Comparison of ENCODE assay signal across 1 cellular context in genomic region chr7:157089100-157089510, GRCh38.
TF ChIP-seq lines count a peak whose summit lies in the region.

No MANE protein-coding gene starts in this region.

TF ChIP-seq in HepG2, 621 proteins besides CTCF, POLR2A, EP300 and RAD21 (continued from another document and continues in another):
- TF ChIP-seq TFAP4 (IDR thresholded peaks at IDR 0.05; ENCODE audit: borderline replicate concordance, low read depth): peak; percentile 92
- TF ChIP-seq UBTF (CRISPR knock-in tag; IDR thresholded peaks at IDR 0.05): 0 out of 2 replicates have a peak, but pooled peaks have one; percentile 41
- TF ChIP-seq GMEB2 (CRISPR knock-in tag; IDR thresholded peaks at IDR 0.05; ENCODE audit: low read depth): no peak
- no peak for TF ChIP-seq XBP1 (CRISPR knock-in tag; IDR thresholded peaks at IDR 0.05)
- no peak for TF ChIP-seq SCMH1 (CRISPR knock-in tag; IDR thresholded peaks at IDR 0.05; ENCODE audit: borderline replicate concordance)
- no peak for TF ChIP-seq ZNF180 (CRISPR knock-in tag; IDR thresholded peaks at IDR 0.05; ENCODE audit: borderline replicate concordance, low read depth)
- TF ChIP-seq NFIB (CRISPR knock-in tag; IDR thresholded peaks at IDR 0.05; ENCODE audit: borderline replicate concordance): no peak
- no peak for TF ChIP-seq TBL1XR1 (IDR thresholded peaks at IDR 0.05; ENCODE audit: borderline replicate concordance, low read length, partially characterized antibody)
- TF ChIP-seq EHMT2 (IDR thresholded peaks at IDR 0.05; ENCODE audit: borderline replicate concordance, low read depth, low read length): no peak
- TF ChIP-seq SAP130 (CRISPR knock-in tag; IDR thresholded peaks at IDR 0.05; ENCODE audit: low read depth): no peak; the same call in 1 of the 2 replicates
- no peak for TF ChIP-seq ZNF329 (CRISPR knock-in tag; IDR thresholded peaks at IDR 0.05; ENCODE audit: low read depth)
- TF ChIP-seq TAF1 (CRISPR knock-in tag; IDR thresholded peaks at IDR 0.05): no peak
- no peak for TF ChIP-seq ZNF660 (CRISPR knock-in tag; IDR thresholded peaks at IDR 0.05; ENCODE audit: borderline replicate concordance, low read depth)
- TF ChIP-seq ZNF10 (CRISPR knock-in tag; IDR thresholded peaks at IDR 0.05; ENCODE audit: borderline replicate concordance, low read depth): no peak
- TF ChIP-seq NR2F1 (CRISPR knock-in tag; IDR thresholded peaks at IDR 0.05): peak; percentile 53 to 66; a peak in 3 of 4 replicates
- no peak for TF ChIP-seq KLF15 (CRISPR knock-in tag; IDR thresholded peaks at IDR 0.05; ENCODE audit: borderline replicate concordance)
- no peak for TF ChIP-seq THAP7 (CRISPR knock-in tag; IDR thresholded peaks at IDR 0.05)
- no peak for TF ChIP-seq ZNF24 (IDR thresholded peaks at IDR 0.05)
- no peak for TF ChIP-seq NR0B2 (CRISPR knock-in tag; IDR thresholded peaks at IDR 0.05)
- TF ChIP-seq FOXA3 (CRISPR knock-in tag; IDR thresholded peaks at IDR 0.05): 0 out of 2 replicates have a peak, but pooled peaks have one; percentile 24
- TF ChIP-seq HDAC2 (CRISPR knock-in tag; IDR thresholded peaks at IDR 0.05): 0 out of 2 replicates have a peak, but pooled peaks have one; percentile 19
- TF ChIP-seq HMG20B (CRISPR knock-in tag; conservative IDR thresholded peaks at IDR 0.05): no peak
- no peak for TF ChIP-seq ZNF318 (CRISPR knock-in tag; IDR thresholded peaks at IDR 0.05)
- no peak for TF ChIP-seq CENPBD1 (CRISPR knock-in tag; IDR thresholded peaks at IDR 0.05; ENCODE audit: borderline replicate concordance, low read depth)
- no peak for TF ChIP-seq KAT2B (IDR thresholded peaks at IDR 0.05; ENCODE audit: borderline replicate concordance, low read depth, low read length)
- TF ChIP-seq ZNF513 (CRISPR knock-in tag; conservative IDR thresholded peaks at IDR 0.05): no peak
- TF ChIP-seq PHF5A (CRISPR knock-in tag; IDR thresholded peaks at IDR 0.05; ENCODE audit: low read depth, unreplicated experiment): no peak
- TF ChIP-seq AKAP8 (CRISPR knock-in tag; IDR thresholded peaks at IDR 0.05): no peak
- TF ChIP-seq ZNF274 (CRISPR knock-in tag; IDR thresholded peaks at IDR 0.05): no peak
- TF ChIP-seq ZBTB44 (CRISPR knock-in tag; IDR thresholded peaks at IDR 0.05): no peak
- peak; percentile 63 for TF ChIP-seq RARA (CRISPR knock-in tag; IDR thresholded peaks at IDR 0.05)
- TF ChIP-seq GABPB1 (CRISPR knock-in tag; IDR thresholded peaks at IDR 0.05): peak; percentile 19; the same call in 1 of the 2 replicates
- no peak for TF ChIP-seq CREB3 (CRISPR knock-in tag; IDR thresholded peaks at IDR 0.05)
- TF ChIP-seq SOX6 (IDR thresholded peaks at IDR 0.05): no peak
- TF ChIP-seq SOX6 (CRISPR knock-in tag; IDR thresholded peaks at IDR 0.05): peak; percentile 73
- no peak for TF ChIP-seq ZNF652 (CRISPR knock-in tag; IDR thresholded peaks at IDR 0.05; ENCODE audit: borderline replicate concordance, low read depth)
- peak; percentile 71; the same call in 1 of the 2 replicates for TF ChIP-seq TFE3 (CRISPR knock-in tag; IDR thresholded peaks at IDR 0.05)
- no peak for TF ChIP-seq ZFP36L2 (CRISPR knock-in tag; IDR thresholded peaks at IDR 0.05)
- TF ChIP-seq ZNF776 (CRISPR knock-in tag; IDR thresholded peaks at IDR 0.05): no peak
